In the genomic region with DNA sequence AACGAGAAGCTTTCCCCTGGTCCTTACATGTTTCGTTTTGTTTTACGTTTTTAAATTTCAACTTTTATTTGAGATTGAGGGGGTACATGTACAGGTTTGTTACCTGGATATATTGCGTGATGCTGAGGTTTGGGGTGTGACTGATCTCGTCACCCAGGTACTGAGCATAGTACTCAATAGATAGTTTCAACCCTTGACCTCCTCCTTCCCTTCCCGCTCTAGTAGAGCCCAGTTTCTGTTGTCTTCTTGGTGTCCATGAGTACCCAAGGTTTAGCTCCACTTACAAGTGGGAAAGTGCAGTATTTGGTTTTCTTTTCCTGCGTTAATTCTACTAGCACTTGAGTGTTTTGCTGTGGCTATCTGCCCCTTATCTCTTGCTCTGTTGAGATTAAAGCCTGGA, we compare ENCODE assay signal across 8 cellular contexts. TPM values are rescaled to one million over a fixed set of nuclear protein-coding genes. Genes with fewer than 3 reads are reported as not detected.
DNase-seq lines count a peak whose midpoint lies in the region; ATAC-seq and TF ChIP-seq lines count a peak whose summit lies in the region.

No MANE protein-coding gene starts in this region.

- H3K27me3 ChIP-seq in PC-3 (ENCODE audit: low read length) (no peaks in the 10 kb centered on the region), parathyroid adenoma (ENCODE audit: control insufficient read depth, insufficient read depth, low read length) (no peaks in the 10 kb centered on the region)

- TF ChIP-seq CTCF in PC-3 (conservative IDR thresholded peaks at IDR 0.05; ENCODE audit: low read depth, low read length), result no peak
- no peak for TF ChIP-seq CTCF in parathyroid adenoma (IDR thresholded peaks at IDR 0.05)

- DNase-seq in ELR (ENCODE audit: low read depth) (peak; percentile 25), PC-3 (peak; percentile 33), SW480 (ENCODE audit: low spot score) (no peak), pons (ENCODE audit: low spot score) (no peak), DMS153 (lab: John Stamatoyannopoulos, UW) (no peak), C1 segment of cervical spinal cord (lab: John Stamatoyannopoulos, UW) (no peak)

- intact Hi-C loops in PC-3 (cut with micrococcal nuclease), result loop anchor here (5.0 to 10.0 kb wide), 2 partner anchors 43 to 109 kb away; no protein-coding TSS in a partner anchor

- H3K36me3 ChIP-seq in PC-3 (ENCODE audit: low read depth, low read length) (peaks cover 5% of the 10 kb centered on the region; the same call in 1 of the 2 replicates), parathyroid adenoma (ENCODE audit: control insufficient read depth, insufficient read depth, low read length) (no peaks in the 10 kb centered on the region)

- POLR2A ChIA-PET in PC-3 (lab: Charles Lee; ENCODE audit: unreplicated experiment), result no interaction called here

- H4K20me1 ChIP-seq in PC-3 (ENCODE audit: low read length), result peaks cover 14% of the 10 kb centered on the region; the same call in 1 of the 2 replicates

- H3K9me3 ChIP-seq in PC-3 (ENCODE audit: low read length), result no peaks in the 10 kb centered on the region
- no peaks in the 10 kb centered on the region for H3K9me3 ChIP-seq in parathyroid adenoma (ENCODE audit: control insufficient read depth, low read length)

- H3K4me1 ChIP-seq in PC-3 (ENCODE audit: insufficient read depth, low read length), result peaks cover 50% of the 10 kb centered on the region
- peaks cover 12% of the 10 kb centered on the region for H3K4me1 ChIP-seq in parathyroid adenoma

- CTCF ChIA-PET in PC-3 (lab: Charles Lee), result no interaction called here

- peak overlapping the region; percentile 13 for H3K27ac ChIP-seq in PC-3 (ENCODE audit: low read length)
- no peak overlapping the region for H3K27ac ChIP-seq in parathyroid adenoma

- H3K79me2 ChIP-seq in PC-3 (ENCODE audit: low read length), result peaks cover 63% of the 10 kb centered on the region
- peaks cover 27% of the 10 kb centered on the region for H3K79me2 ChIP-seq in parathyroid adenoma

- peak overlapping the region; percentile 99 for H3K4me2 ChIP-seq in PC-3 (ENCODE audit: low read length)
- H3K4me2 ChIP-seq in parathyroid adenoma (ENCODE audit: low read length), result peak overlapping the region; percentile 60

- peak overlapping the region; percentile 92 for H3K9ac ChIP-seq in PC-3 (ENCODE audit: low read length)
- peak overlapping the region; percentile 85 for H3K9ac ChIP-seq in parathyroid adenoma

- ATAC-seq in PC-3 (no peak), esophagus mucosa (peak; percentile 24)

- peaks cover 9% of the 10 kb centered on the region for H3F3A ChIP-seq in PC-3 (ENCODE audit: low read length, unreplicated experiment)

- H2AFZ ChIP-seq in PC-3 (ENCODE audit: low read length) (peak overlapping the region; percentile 74; the same call in 1 of the 2 replicates), parathyroid adenoma (peak overlapping the region; percentile 99)

- H3K4me3 ChIP-seq in PC-3 (ENCODE audit: low read length), result peak overlapping the region; percentile 84
- peak overlapping the region; percentile 97 for H3K4me3 ChIP-seq in parathyroid adenoma (ENCODE audit: low read depth, low read length)

- no peaks in the 10 kb centered on the region for H3K9me2 ChIP-seq in PC-3 (replicated peaks; ENCODE audit: low read length)

- no TSS peak for BruUV-seq in PC-3 (replicated peaks; lab: Mats Ljungman, UMichigan)

RNA-seq across cellular contexts. Expression of gene ARHGEF18, which starts 47.1 kb away (rescaled TPM):
- total RNA-seq in PC-3 (2014; rRNA removed) (65.1 and 66.8 TPM in 2 replicates), esophagus mucosa (18.4 TPM)

Comparison
In these comparisons a context has a peak if more than half of its experiments do, and no peak if none do; other contexts are left out.
1. DNase-seq: peak in ELR (single experiment) and PC-3 (single experiment); none in SW480 (single experiment), pons (single experiment), DMS153 (single experiment) and C1 segment of cervical spinal cord (0 of 14).